In genomic region chr4:141028024-141028529, GRCh38 we compare ENCODE assay signal across 12 cellular contexts.
DNase-seq lines count a peak whose midpoint lies in the region; ATAC-seq and TF ChIP-seq lines count a peak whose summit lies in the region.
"Had no signal": no experiment of that assay in that cellular context is flagged by ENCODE, and none has a peak within 500 bp of the region (broad histone marks: within the 10 kb centered on the region; RNA-seq: fewer than 3 reads in every experiment).

No MANE protein-coding gene starts in this region.

- ATAC-seq in HG02571 (IDR thresholded peaks at IDR 0.05; ENCODE audit: unreplicated experiment): no peak

- H4K20me1 ChIP-seq in smooth muscle cell (ENCODE audit: low read depth): no peaks in the 10 kb centered on the region

- no peak for TF ChIP-seq POLR2A in suprapubic skin (IDR thresholded peaks at IDR 0.05)

- no peak overlapping the region for H3K9ac ChIP-seq in smooth muscle cell (ENCODE audit: low read depth)

- H3K27me3 ChIP-seq in smooth muscle cell (ENCODE audit: low read depth) (no peaks in the 10 kb centered on the region), suprapubic skin (no peaks in the 10 kb centered on the region)
- H3K27me3 ChIP-seq: thyroid gland had no signal

- no peaks in the 10 kb centered on the region for H3F3A ChIP-seq in smooth muscle cell (ENCODE audit: low read depth)

- no peak overlapping the region for H3K27ac ChIP-seq in smooth muscle cell (ENCODE audit: low read depth)
- no peak overlapping the region for H3K27ac ChIP-seq in suprapubic skin

- H3K36me3 ChIP-seq in smooth muscle cell (ENCODE audit: low read depth): no peaks in the 10 kb centered on the region
- no peaks in the 10 kb centered on the region for H3K36me3 ChIP-seq in suprapubic skin
- H3K36me3 ChIP-seq: thyroid gland had no signal

- peak overlapping the region; percentile 16 for H3K4me2 ChIP-seq in smooth muscle cell

- H3K4me3 ChIP-seq in fibroblast of pulmonary artery (replicated peaks; ENCODE audit: low read depth, low read length) (no peak overlapping the region), smooth muscle cell (no peak overlapping the region), suprapubic skin (no peak overlapping the region)
- H3K4me3 ChIP-seq: thyroid gland had no signal

- TF ChIP-seq EP300 in suprapubic skin (IDR thresholded peaks at IDR 0.05): no peak

- no peak overlapping the region for H2AFZ ChIP-seq in smooth muscle cell (ENCODE audit: low read depth)

- TF ChIP-seq CTCF in fibroblast of pulmonary artery (IDR thresholded peaks at IDR 0.05; ENCODE audit: low read length, missing control alignments): no peak
- no peak for TF ChIP-seq CTCF in smooth muscle cell (IDR thresholded peaks at IDR 0.05; ENCODE audit: borderline replicate concordance, insufficient read depth, poor library complexity, severe bottlenecking)
- TF ChIP-seq CTCF in suprapubic skin (IDR thresholded peaks at IDR 0.05): no peak

- DNase-seq in NCI-H2081 (lab: John Stamatoyannopoulos, UW): peak; percentile 13 to 49
- DNase-seq in NCI-H2081 treated with DMSO at 0.1 percent for 48 hours (lab: John Stamatoyannopoulos, UW): no peak
- DNase-seq in NCI-H69 (lab: John Stamatoyannopoulos, UW): peak; percentile 84
- DNase-seq in fibroblast of pulmonary artery (ENCODE audit: low read depth): peak; percentile 20
- no peak for DNase-seq in smooth muscle cell (lab: John Stamatoyannopoulos, UW; ENCODE audit: unreplicated experiment)
- no peak for DNase-seq in suprapubic skin (ENCODE audit: low spot score in 2 of 2)
- no peak for DNase-seq in activated CD8-positive, alpha-beta memory T cell treated with anti-CD3 and anti-CD28 coated beads, Interleukin-2, amount 50 U/mL, for 4 hours
- DNase-seq: activated CD4-positive, alpha-beta T cell treated with anti-CD3 and anti-CD28 coated beads, Interleukin-2, amount 50 U/mL, for 1 hour; activated naive CD8-positive, alpha-beta T cell treated with anti-CD3 and anti-CD28 coated beads for 36 hours; stimulated activated CD4-positive, alpha-beta T cell treated with anti-CD3 and anti-CD28 coated beads, Interleukin-2, amount 100 ng/mL, for 24 hours had no signal

- H3K9me3 ChIP-seq in smooth muscle cell (replicated peaks; ENCODE audit: low read depth) (no peaks in the 10 kb centered on the region), suprapubic skin (no peaks in the 10 kb centered on the region)
- H3K9me3 ChIP-seq: thyroid gland had no signal

- 53% methylated on average over 2 of the region's 2 CpGs for WGBS in smooth muscle cell (ENCODE audit: low lambda C conversion rate)
- WGBS in suprapubic skin: 40% methylated on average over 2 of the region's 2 CpGs

- no peaks in the 10 kb centered on the region for H3K79me2 ChIP-seq in smooth muscle cell (ENCODE audit: low read depth)

- H3K4me1 ChIP-seq in smooth muscle cell (ENCODE audit: low read depth) (no peaks in the 10 kb centered on the region), suprapubic skin (peaks cover 9% of the 10 kb centered on the region)

Comparison
In these comparisons a context has a peak if more than half of its experiments do, and no peak if none do; other contexts are left out.
1. DNase-seq: peak in NCI-H2081 (2 of 2), NCI-H69 (single experiment) and fibroblast of pulmonary artery (single experiment); none in NCI-H2081 treated with DMSO at 0.1 percent for 48 hours (single experiment), smooth muscle cell (single experiment), suprapubic skin (0 of 2) and activated CD8-positive, alpha-beta memory T cell treated with anti-CD3 and anti-CD28 coated beads, Interleukin-2, amount 50 U/mL, for 4 hours (single experiment).